ENCODE assay signal across 1 cellular context in genomic region chr15:67050522-67051087, GRCh38.
A peak's percentile ranks its signal among the peaks of the same experiment; 100 is the strongest.
TF ChIP-seq lines count a peak whose summit lies in the region.

No MANE protein-coding gene starts in this region.

TF ChIP-seq in HepG2, 621 proteins besides CTCF, POLR2A, EP300 and RAD21:
- TF ChIP-seq HNRNPK (IDR thresholded peaks at IDR 0.05; ENCODE audit: low read depth, low read length, poor library complexity, severe bottlenecking), result peak; percentile 11
- TF ChIP-seq REXO4 (CRISPR knock-in tag; IDR thresholded peaks at IDR 0.05; ENCODE audit: borderline replicate concordance), result no peak
- TF ChIP-seq NFATC3 (CRISPR knock-in tag; IDR thresholded peaks at IDR 0.05), result no peak
- no peak for TF ChIP-seq TERF1 (CRISPR knock-in tag; IDR thresholded peaks at IDR 0.05)
TF ChIP-seq in HepG2: peak in this region for 1.
